21 cellular contexts compared by ENCODE assay signal in genomic region chr7:82270909-82271308, GRCh38.
"Had no signal": no experiment of that assay in that cellular context is flagged by ENCODE, and none has a peak within 500 bp of the region (broad histone marks: within the 10 kb centered on the region; RNA-seq: fewer than 3 reads in every experiment).

No MANE protein-coding gene starts in this region.

- H3K27me3 ChIP-seq: colonic mucosa, dorsolateral prefrontal cortex, esophagus muscularis mucosa, gastroesophageal sphincter, heart right ventricle, left lung had no signal

- H3K4me3 ChIP-seq: colonic mucosa, dorsolateral prefrontal cortex, esophagus muscularis mucosa, gastroesophageal sphincter, heart right ventricle, left lung, lower lobe of right lung, mucosa of descending colon had no signal

- FAIRE-seq: endothelial cell of umbilical vein, keratinocyte had no signal

- H3K27ac ChIP-seq: colonic mucosa, dorsolateral prefrontal cortex, esophagus muscularis mucosa, foreskin keratinocyte, gastroesophageal sphincter, heart right ventricle, left lung, lower lobe of right lung had no signal

- ATAC-seq: foreskin keratinocyte, gastroesophageal sphincter, left cardiac atrium, left lung, left ventricle myocardium superior, lower lobe of right lung, mucosa of descending colon had no signal

- DNase-seq: colonic mucosa; cortex of kidney; dermis blood vessel endothelial cell; dorsolateral prefrontal cortex; effector CD4-positive, alpha-beta T cell; effector memory CD4-positive, alpha-beta T cell; foreskin keratinocyte; head of caudate nucleus; heart right ventricle; hippocampal formation; left cardiac atrium; left lung; left ventricle myocardium superior; lower lobe of right lung; mesenchymal stem cell; mucosa of descending colon; naive B cell had no signal

- H3K36me3 ChIP-seq: colonic mucosa, esophagus muscularis mucosa, gastroesophageal sphincter, heart right ventricle, left lung, lower lobe of right lung had no signal

- H3K9me3 ChIP-seq: colonic mucosa, esophagus muscularis mucosa, gastroesophageal sphincter, heart right ventricle, left lung, lower lobe of right lung, mucosa of descending colon had no signal

- H3K4me1 ChIP-seq: colonic mucosa, esophagus muscularis mucosa, foreskin keratinocyte, gastroesophageal sphincter, left lung, lower lobe of right lung had no signal
